In genomic region chr10:72331575-72332422, GRCh38 we compare ENCODE assay signal across 2 cellular contexts.
TF ChIP-seq lines count a peak whose summit lies in the region.

No MANE protein-coding gene starts in this region.

TF ChIP-seq in HEK293, 187 proteins besides CTCF, POLR2A, EP300 and RAD21 (continued from another document and continues in another):
- TF ChIP-seq, protein P1, sequence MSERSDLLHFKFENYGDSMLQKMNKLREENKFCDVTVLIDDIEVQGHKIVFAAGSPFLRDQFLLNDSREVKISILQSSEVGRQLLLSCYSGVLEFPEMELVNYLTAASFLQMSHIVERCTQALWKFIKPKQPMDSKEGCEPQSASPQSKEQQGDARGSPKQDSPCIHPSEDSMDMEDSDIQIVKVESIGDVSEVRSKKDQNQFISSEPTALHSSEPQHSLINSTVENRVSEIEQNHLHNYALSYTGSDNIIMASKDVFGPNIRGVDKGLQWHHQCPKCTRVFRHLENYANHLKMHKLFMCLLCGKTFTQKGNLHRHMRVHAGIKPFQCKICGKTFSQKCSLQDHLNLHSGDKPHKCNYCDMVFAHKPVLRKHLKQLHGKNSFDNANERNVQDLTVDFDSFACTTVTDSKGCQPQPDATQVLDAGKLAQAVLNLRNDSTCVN (tag by site-specific recombination; optimal IDR thresholded peaks at IDR 0.05), result peak; percentile 18
- TF ChIP-seq ZNF211 (tag by site-specific recombination; IDR thresholded peaks at IDR 0.05; ENCODE audit: low read depth) (no peak), SP3 (tag by site-specific recombination; IDR thresholded peaks at IDR 0.05) (peak; percentile 83), KLF10 (tag by site-specific recombination; IDR thresholded peaks at IDR 0.05) (0 out of 2 replicates have a peak, but pooled peaks have one; percentile 5), ZEB2 (tag by site-specific recombination; IDR thresholded peaks at IDR 0.05) (peak; percentile 85), ZNF423 (tag by site-specific recombination; IDR thresholded peaks at IDR 0.05) (peak; percentile 92), ZBTB21 (tag by site-specific recombination; IDR thresholded peaks at IDR 0.05) (peak; percentile 56; the same call in 1 of the 2 replicates), ZFP3 (tag by site-specific recombination; IDR thresholded peaks at IDR 0.05; ENCODE audit: low read depth) (no peak), ZBTB17 (tag by site-specific recombination; IDR thresholded peaks at IDR 0.05) (peak; percentile 64), ZNF501 (tag by site-specific recombination; IDR thresholded peaks at IDR 0.05) (0 out of 2 replicates have a peak, but pooled peaks have one; percentile 60), GFI1B (tag by site-specific recombination; IDR thresholded peaks at IDR 0.05) (no peak), ZNF366 (tag by site-specific recombination; conservative IDR thresholded peaks at IDR 0.05) (peak; percentile 59; the same call in 1 of the 2 replicates), ZNF133 (tag by site-specific recombination; IDR thresholded peaks at IDR 0.05) (no peak), KLF9 (tag by site-specific recombination; IDR thresholded peaks at IDR 0.05; ENCODE audit: low read depth) (0 out of 2 replicates have a peak, but pooled peaks have one; percentile 35), ZBTB8A (tag by site-specific recombination; IDR thresholded peaks at IDR 0.05) (peak; percentile 60), SP7 (tag by site-specific recombination; IDR thresholded peaks at IDR 0.05) (peak; percentile 81), ZNF660 (tag by site-specific recombination; IDR thresholded peaks at IDR 0.05) (peak; percentile 41; the same call in 1 of the 2 replicates), ZNF629 (tag by site-specific recombination; IDR thresholded peaks at IDR 0.05) (peak; percentile 62), ZBTB49 (tag by site-specific recombination; IDR thresholded peaks at IDR 0.05; ENCODE audit: low read depth) (no peak)
- TF ChIP-seq, protein P2, sequence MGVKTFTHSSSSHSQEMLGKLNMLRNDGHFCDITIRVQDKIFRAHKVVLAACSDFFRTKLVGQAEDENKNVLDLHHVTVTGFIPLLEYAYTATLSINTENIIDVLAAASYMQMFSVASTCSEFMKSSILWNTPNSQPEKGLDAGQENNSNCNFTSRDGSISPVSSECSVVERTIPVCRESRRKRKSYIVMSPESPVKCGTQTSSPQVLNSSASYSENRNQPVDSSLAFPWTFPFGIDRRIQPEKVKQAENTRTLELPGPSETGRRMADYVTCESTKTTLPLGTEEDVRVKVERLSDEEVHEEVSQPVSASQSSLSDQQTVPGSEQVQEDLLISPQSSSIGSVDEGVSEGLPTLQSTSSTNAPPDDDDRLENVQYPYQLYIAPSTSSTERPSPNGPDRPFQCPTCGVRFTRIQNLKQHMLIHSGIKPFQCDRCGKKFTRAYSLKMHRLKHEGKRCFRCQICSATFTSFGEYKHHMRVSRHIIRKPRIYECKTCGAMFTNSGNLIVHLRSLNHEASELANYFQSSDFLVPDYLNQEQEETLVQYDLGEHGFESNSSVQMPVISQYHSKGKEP (tag by site-specific recombination; IDR thresholded peaks at IDR 0.05), result peak; percentile 96
- TF ChIP-seq, protein P3, sequence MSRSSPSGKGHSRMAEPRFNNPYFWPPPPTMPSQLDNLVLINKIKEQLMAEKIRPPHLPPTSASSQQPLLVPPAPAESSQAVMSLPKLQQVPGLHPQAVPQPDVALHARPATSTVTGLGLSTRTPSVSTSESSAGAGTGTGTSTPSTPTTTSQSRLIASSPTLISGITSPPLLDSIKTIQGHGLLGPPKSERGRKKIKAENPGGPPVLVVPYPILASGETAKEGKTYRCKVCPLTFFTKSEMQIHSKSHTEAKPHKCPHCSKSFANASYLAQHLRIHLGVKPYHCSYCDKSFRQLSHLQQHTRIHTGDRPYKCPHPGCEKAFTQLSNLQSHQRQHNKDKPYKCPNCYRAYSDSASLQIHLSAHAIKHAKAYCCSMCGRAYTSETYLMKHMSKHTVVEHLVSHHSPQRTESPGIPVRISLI (tag by site-specific recombination; IDR thresholded peaks at IDR 0.05), result peak; percentile 74
- TF ChIP-seq, protein P4, sequence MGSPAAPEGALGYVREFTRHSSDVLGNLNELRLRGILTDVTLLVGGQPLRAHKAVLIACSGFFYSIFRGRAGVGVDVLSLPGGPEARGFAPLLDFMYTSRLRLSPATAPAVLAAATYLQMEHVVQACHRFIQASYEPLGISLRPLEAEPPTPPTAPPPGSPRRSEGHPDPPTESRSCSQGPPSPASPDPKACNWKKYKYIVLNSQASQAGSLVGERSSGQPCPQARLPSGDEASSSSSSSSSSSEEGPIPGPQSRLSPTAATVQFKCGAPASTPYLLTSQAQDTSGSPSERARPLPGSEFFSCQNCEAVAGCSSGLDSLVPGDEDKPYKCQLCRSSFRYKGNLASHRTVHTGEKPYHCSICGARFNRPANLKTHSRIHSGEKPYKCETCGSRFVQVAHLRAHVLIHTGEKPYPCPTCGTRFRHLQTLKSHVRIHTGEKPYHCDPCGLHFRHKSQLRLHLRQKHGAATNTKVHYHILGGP (tag by site-specific recombination; IDR thresholded peaks at IDR 0.05), result no peak

TF ChIP-seq in K562, 482 proteins besides CTCF, POLR2A, EP300 and RAD21 (continues in another document):
- TF ChIP-seq, protein P5, sequence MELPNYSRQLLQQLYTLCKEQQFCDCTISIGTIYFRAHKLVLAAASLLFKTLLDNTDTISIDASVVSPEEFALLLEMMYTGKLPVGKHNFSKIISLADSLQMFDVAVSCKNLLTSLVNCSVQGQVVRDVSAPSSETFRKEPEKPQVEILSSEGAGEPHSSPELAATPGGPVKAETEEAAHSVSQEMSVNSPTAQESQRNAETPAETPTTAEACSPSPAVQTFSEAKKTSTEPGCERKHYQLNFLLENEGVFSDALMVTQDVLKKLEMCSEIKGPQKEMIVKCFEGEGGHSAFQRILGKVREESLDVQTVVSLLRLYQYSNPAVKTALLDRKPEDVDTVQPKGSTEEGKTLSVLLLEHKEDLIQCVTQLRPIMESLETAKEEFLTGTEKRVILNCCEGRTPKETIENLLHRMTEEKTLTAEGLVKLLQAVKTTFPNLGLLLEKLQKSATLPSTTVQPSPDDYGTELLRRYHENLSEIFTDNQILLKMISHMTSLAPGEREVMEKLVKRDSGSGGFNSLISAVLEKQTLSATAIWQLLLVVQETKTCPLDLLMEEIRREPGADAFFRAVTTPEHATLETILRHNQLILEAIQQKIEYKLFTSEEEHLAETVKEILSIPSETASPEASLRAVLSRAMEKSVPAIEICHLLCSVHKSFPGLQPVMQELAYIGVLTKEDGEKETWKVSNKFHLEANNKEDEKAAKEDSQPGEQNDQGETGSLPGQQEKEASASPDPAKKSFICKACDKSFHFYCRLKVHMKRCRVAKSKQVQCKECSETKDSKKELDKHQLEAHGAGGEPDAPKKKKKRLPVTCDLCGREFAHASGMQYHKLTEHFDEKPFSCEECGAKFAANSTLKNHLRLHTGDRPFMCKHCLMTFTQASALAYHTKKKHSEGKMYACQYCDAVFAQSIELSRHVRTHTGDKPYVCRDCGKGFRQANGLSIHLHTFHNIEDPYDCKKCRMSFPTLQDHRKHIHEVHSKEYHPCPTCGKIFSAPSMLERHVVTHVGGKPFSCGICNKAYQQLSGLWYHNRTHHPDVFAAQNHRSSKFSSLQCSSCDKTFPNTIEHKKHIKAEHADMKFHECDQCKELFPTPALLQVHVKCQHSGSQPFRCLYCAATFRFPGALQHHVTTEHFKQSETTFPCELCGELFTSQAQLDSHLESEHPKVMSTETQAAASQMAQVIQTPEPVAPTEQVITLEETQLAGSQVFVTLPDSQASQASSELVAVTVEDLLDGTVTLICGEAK (IDR thresholded peaks at IDR 0.05), result no peak
- TF ChIP-seq, protein P5 (CRISPR knock-in tag; IDR thresholded peaks at IDR 0.05), result no peak
- TF ChIP-seq, protein P6, sequence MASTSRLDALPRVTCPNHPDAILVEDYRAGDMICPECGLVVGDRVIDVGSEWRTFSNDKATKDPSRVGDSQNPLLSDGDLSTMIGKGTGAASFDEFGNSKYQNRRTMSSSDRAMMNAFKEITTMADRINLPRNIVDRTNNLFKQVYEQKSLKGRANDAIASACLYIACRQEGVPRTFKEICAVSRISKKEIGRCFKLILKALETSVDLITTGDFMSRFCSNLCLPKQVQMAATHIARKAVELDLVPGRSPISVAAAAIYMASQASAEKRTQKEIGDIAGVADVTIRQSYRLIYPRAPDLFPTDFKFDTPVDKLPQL (IDR thresholded peaks at IDR 0.05; ENCODE audit: extremely low read depth, insufficient read length), result no peak
- no peak for TF ChIP-seq ASH1L (IDR thresholded peaks at IDR 0.05; ENCODE audit: borderline replicate concordance, low read depth, partially characterized antibody)
- no peak for TF ChIP-seq KLF13 (tag; IDR thresholded peaks at IDR 0.05; ENCODE audit: borderline replicate concordance, low read depth)
- TF ChIP-seq, protein P7, sequence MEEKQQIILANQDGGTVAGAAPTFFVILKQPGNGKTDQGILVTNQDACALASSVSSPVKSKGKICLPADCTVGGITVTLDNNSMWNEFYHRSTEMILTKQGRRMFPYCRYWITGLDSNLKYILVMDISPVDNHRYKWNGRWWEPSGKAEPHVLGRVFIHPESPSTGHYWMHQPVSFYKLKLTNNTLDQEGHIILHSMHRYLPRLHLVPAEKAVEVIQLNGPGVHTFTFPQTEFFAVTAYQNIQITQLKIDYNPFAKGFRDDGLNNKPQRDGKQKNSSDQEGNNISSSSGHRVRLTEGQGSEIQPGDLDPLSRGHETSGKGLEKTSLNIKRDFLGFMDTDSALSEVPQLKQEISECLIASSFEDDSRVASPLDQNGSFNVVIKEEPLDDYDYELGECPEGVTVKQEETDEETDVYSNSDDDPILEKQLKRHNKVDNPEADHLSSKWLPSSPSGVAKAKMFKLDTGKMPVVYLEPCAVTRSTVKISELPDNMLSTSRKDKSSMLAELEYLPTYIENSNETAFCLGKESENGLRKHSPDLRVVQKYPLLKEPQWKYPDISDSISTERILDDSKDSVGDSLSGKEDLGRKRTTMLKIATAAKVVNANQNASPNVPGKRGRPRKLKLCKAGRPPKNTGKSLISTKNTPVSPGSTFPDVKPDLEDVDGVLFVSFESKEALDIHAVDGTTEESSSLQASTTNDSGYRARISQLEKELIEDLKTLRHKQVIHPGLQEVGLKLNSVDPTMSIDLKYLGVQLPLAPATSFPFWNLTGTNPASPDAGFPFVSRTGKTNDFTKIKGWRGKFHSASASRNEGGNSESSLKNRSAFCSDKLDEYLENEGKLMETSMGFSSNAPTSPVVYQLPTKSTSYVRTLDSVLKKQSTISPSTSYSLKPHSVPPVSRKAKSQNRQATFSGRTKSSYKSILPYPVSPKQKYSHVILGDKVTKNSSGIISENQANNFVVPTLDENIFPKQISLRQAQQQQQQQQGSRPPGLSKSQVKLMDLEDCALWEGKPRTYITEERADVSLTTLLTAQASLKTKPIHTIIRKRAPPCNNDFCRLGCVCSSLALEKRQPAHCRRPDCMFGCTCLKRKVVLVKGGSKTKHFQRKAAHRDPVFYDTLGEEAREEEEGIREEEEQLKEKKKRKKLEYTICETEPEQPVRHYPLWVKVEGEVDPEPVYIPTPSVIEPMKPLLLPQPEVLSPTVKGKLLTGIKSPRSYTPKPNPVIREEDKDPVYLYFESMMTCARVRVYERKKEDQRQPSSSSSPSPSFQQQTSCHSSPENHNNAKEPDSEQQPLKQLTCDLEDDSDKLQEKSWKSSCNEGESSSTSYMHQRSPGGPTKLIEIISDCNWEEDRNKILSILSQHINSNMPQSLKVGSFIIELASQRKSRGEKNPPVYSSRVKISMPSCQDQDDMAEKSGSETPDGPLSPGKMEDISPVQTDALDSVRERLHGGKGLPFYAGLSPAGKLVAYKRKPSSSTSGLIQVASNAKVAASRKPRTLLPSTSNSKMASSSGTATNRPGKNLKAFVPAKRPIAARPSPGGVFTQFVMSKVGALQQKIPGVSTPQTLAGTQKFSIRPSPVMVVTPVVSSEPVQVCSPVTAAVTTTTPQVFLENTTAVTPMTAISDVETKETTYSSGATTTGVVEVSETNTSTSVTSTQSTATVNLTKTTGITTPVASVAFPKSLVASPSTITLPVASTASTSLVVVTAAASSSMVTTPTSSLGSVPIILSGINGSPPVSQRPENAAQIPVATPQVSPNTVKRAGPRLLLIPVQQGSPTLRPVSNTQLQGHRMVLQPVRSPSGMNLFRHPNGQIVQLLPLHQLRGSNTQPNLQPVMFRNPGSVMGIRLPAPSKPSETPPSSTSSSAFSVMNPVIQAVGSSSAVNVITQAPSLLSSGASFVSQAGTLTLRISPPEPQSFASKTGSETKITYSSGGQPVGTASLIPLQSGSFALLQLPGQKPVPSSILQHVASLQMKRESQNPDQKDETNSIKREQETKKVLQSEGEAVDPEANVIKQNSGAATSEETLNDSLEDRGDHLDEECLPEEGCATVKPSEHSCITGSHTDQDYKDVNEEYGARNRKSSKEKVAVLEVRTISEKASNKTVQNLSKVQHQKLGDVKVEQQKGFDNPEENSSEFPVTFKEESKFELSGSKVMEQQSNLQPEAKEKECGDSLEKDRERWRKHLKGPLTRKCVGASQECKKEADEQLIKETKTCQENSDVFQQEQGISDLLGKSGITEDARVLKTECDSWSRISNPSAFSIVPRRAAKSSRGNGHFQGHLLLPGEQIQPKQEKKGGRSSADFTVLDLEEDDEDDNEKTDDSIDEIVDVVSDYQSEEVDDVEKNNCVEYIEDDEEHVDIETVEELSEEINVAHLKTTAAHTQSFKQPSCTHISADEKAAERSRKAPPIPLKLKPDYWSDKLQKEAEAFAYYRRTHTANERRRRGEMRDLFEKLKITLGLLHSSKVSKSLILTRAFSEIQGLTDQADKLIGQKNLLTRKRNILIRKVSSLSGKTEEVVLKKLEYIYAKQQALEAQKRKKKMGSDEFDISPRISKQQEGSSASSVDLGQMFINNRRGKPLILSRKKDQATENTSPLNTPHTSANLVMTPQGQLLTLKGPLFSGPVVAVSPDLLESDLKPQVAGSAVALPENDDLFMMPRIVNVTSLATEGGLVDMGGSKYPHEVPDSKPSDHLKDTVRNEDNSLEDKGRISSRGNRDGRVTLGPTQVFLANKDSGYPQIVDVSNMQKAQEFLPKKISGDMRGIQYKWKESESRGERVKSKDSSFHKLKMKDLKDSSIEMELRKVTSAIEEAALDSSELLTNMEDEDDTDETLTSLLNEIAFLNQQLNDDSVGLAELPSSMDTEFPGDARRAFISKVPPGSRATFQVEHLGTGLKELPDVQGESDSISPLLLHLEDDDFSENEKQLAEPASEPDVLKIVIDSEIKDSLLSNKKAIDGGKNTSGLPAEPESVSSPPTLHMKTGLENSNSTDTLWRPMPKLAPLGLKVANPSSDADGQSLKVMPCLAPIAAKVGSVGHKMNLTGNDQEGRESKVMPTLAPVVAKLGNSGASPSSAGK (IDR thresholded peaks at IDR 0.05), result no peak
